Comparison of ENCODE assay signal across 8 cellular contexts in genomic region chr3:128725932-128726690, GRCh38. TPM values are rescaled to one million over a fixed set of nuclear protein-coding genes. Genes with fewer than 3 reads are reported as not detected.
A peak's percentile ranks its signal among the peaks of the same experiment; 100 is the strongest.
DNase-seq lines count a peak whose midpoint lies in the region; ATAC-seq lines count a peak whose summit lies in the region.

Gene RAB7A, plus strand, starts transcription at chr3:128726183. Its CDS starts 69,185 bp downstream, at chr3:128795368.

- POLR2A ChIA-PET in activated CD4-positive, alpha-beta T cell treated with anti-CD3 and anti-CD28 coated beads, Interleukin-2, amount 10 ng/mL, durations not matched to agents 7 days and 5 days (lab: Charles Lee) = interaction anchor here (0.7 kb wide), 1 partner anchor 516 kb away, joined by 4 read pairs; no protein-coding TSS in a partner anchor

- H3K4me3 ChIP-seq in BLaER1 = peak within 1 kb of the TSS; percentile 96

- H3K27me3 Mint-ChIP-seq in activated CD4-positive, alpha-beta T cell treated with anti-CD3 and anti-CD28 coated beads, Interleukin-2, amount 10 ng/mL, durations not matched to agents 7 days and 5 days = peaks cover 2% of the 10 kb centered on the region

- H3K9me3 ChIP-seq in BLaER1 = no peaks in the 10 kb centered on the region

- DNase-seq in NCI-H69 (lab: John Stamatoyannopoulos, UW) (peak; percentile 95), cortex of kidney (lab: John Stamatoyannopoulos, UW) (peak; percentile 45), left kidney (ENCODE audit: low read depth, low spot score) (peak; percentile 99)
- peak; percentile 98 for DNase-seq in activated CD4-positive, alpha-beta T cell treated with anti-CD3 and anti-CD28 coated beads, Interleukin-2, amount 10 ng/mL, durations not matched to agents 7 days and 5 days
- DNase-seq in stimulated activated CD4-positive, alpha-beta T cell treated with anti-CD3 and anti-CD28 coated beads, Interleukin-2, amount 100 ng/mL, for 24 hours = peak; percentile 97 to 98

- H3K4me2 ChIP-seq in BLaER1 = peak within 1 kb of the TSS; percentile 82

- ATAC-seq in GM19328 (IDR thresholded peaks at IDR 0.05; ENCODE audit: unreplicated experiment) = peak; percentile 93
- peak; percentile 86 for ATAC-seq in HG03520 (IDR thresholded peaks at IDR 0.05; ENCODE audit: unreplicated experiment)

- H3K4me1 Mint-ChIP-seq in activated CD4-positive, alpha-beta T cell treated with anti-CD3 and anti-CD28 coated beads, Interleukin-2, amount 10 ng/mL, durations not matched to agents 7 days and 5 days = peaks cover 55% of the 10 kb centered on the region

- peak within 1 kb of the TSS; percentile 96 for H3K9ac ChIP-seq in BLaER1

- no peaks in the 10 kb centered on the region for H3K27me3 ChIP-seq in BLaER1

- no peaks in the 10 kb centered on the region for H3K9me3 Mint-ChIP-seq in activated CD4-positive, alpha-beta T cell treated with anti-CD3 and anti-CD28 coated beads, Interleukin-2, amount 10 ng/mL, durations not matched to agents 7 days and 5 days

- H3K36me3 ChIP-seq in BLaER1 = peaks cover 10% of the 10 kb centered on the region; the same call in 1 of the 2 replicates

- H3K4me3 Mint-ChIP-seq in activated CD4-positive, alpha-beta T cell treated with anti-CD3 and anti-CD28 coated beads, Interleukin-2, amount 10 ng/mL, durations not matched to agents 7 days and 5 days = peak within 1 kb of the TSS; percentile 81

- peak within 1 kb of the TSS; percentile 93 for H3K27ac Mint-ChIP-seq in activated CD4-positive, alpha-beta T cell treated with anti-CD3 and anti-CD28 coated beads, Interleukin-2, amount 10 ng/mL, durations not matched to agents 7 days and 5 days

- CTCF ChIA-PET in activated CD4-positive, alpha-beta T cell treated with anti-CD3 and anti-CD28 coated beads, Interleukin-2, amount 10 ng/mL, durations not matched to agents 7 days and 5 days (lab: Charles Lee) = interaction anchor here (1.3 to 3.4 kb wide), 3 partner anchors 45 to 69 kb away, joined by 3 to 12 read pairs (median 4); no protein-coding TSS in a partner anchor

- H4K20me1 ChIP-seq in BLaER1 = peaks cover 50% of the 10 kb centered on the region

- H3K36me3 Mint-ChIP-seq in activated CD4-positive, alpha-beta T cell treated with anti-CD3 and anti-CD28 coated beads, Interleukin-2, amount 10 ng/mL, durations not matched to agents 7 days and 5 days (ENCODE audit: low read depth) = peaks cover 24% of the 10 kb centered on the region

- H3K27ac ChIP-seq in BLaER1 = peak within 1 kb of the TSS; percentile 95

- H3K4me1 ChIP-seq in BLaER1 = peaks cover 46% of the 10 kb centered on the region

RNA-seq across cellular contexts. Expression of gene RAB7A, which starts in this region (rescaled TPM):
- 100 to 1,000 TPM; 226 to 264 TPM for total RNA-seq in activated CD4-positive, alpha-beta T cell treated with anti-CD3 and anti-CD28 coated beads, Interleukin-2, amount 10 ng/mL, durations not matched to agents 7 days and 5 days

Comparison
In these comparisons a context has a peak if more than half of its experiments do, and no peak if none do; other contexts are left out.
1. Peak in every context shown above with its lines: DNase-seq, ATAC-seq, H3K4me3 ChIP-seq and H3K27ac ChIP-seq.
2. DNase-seq: peak in every context shown above with its lines; median percentile 99 in left kidney; 98 in activated CD4-positive, alpha-beta T cell treated with anti-CD3 and anti-CD28 coated beads, Interleukin-2, amount 10 ng/mL, durations not matched to agents 7 days and 5 days; 98 in stimulated activated CD4-positive, alpha-beta T cell treated with anti-CD3 and anti-CD28 coated beads, Interleukin-2, amount 100 ng/mL, for 24 hours; 95 in NCI-H69; 45 in cortex of kidney.